In the genomic region with DNA sequence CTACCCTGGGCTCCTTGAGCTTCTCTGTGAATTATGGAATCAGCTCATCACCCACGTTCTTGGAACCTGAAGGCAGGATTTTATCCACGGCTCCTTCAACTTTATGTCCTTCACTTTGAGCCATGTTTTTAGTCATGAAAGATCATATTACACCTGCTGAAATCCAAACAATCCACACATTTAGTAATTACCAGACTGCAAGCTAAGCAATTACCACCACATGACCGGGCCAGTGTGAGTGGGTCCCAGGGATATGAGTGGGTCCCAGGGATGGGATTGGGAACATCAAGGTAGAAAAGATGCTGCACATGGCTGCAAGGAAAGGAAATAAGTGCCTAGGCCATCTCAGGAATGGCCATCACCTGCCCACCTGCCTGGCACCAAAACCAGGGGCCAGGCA, we compare ENCODE assay signal across 23 cellular contexts.
DNase-seq lines count a peak whose midpoint lies in the region; ATAC-seq, FAIRE-seq and TF ChIP-seq lines count a peak whose summit lies in the region.
"Had no signal": no experiment of that assay in that cellular context is flagged by ENCODE, and none has a peak within 500 bp of the region (broad histone marks: within the 10 kb centered on the region; RNA-seq: fewer than 3 reads in every experiment).

No MANE protein-coding gene starts in this region.

- no peak for ATAC-seq in HepG2
- no peak for ATAC-seq in right lobe of liver
- no peak for ATAC-seq in K562
- ATAC-seq in HG02678 (IDR thresholded peaks at IDR 0.05; ENCODE audit: unreplicated experiment): no peak

- no peaks in the 10 kb centered on the region for H3K27me3 ChIP-seq in HepG2 (ENCODE audit: control insufficient read depth in 1 of 2, insufficient read depth in 2 of 2, low read length in 2 of 2)
- no peaks in the 10 kb centered on the region for H3K27me3 ChIP-seq in right lobe of liver
- peaks cover 58 to 88% of the 10 kb centered on the region in 2 experiments for H3K27me3 ChIP-seq in K562 (ENCODE audit: control insufficient read depth in 2 of 2, insufficient read depth in 2 of 2, low read length in 2 of 2)
- peaks cover 0 to 3% (median 0%) of the 10 kb centered on the region in 3 experiments for H3K27me3 ChIP-seq in neuronal stem cell (ENCODE audit: control insufficient read depth in 3 of 3, insufficient read depth in 3 of 3, low read depth in 1 of 3, low read length in 3 of 3)
- H3K27me3 ChIP-seq: BE2C had no signal

- WGBS in HepG2 (ENCODE audit: low lambda C conversion rate): 97% methylated on average over 3 of the region's 3 CpGs
- 89% methylated on average over 3 of the region's 3 CpGs for WGBS in right lobe of liver (ENCODE audit: insufficient coverage, low coverage, low lambda C conversion rate, missing lambda C conversion rate)
- 1% methylated on average over 3 of the region's 3 CpGs for WGBS in K562 (ENCODE audit: insufficient coverage, low coverage, missing lambda C conversion rate)
- WGBS in neuronal stem cell (ENCODE audit: extremely low coverage in 2 of 2, insufficient read length in 2 of 2, insufficient replicate concordance in 1 of 2), 2 donors: no CpG with 5 or more reads among the region's 3 CpGs

- no peak for TF ChIP-seq RAD21 in HepG2 (CRISPR knock-in tag; IDR thresholded peaks at IDR 0.05)
- no peak for TF ChIP-seq RAD21 in K562 (CRISPR knock-in tag; conservative IDR thresholded peaks at IDR 0.05 in 1 of 2, IDR thresholded peaks at IDR 0.05 in 1 of 2)

- no peak overlapping the region for H2BK120ac ChIP-seq in neuronal stem cell (ENCODE audit: low read depth, low read length)

- peak overlapping the region; percentile 52 for H4K8ac ChIP-seq in neuronal stem cell (ENCODE audit: low read depth, low read length)

- H3K9me3 ChIP-seq in HepG2 (ENCODE audit: low read length) (no peaks in the 10 kb centered on the region), right lobe of liver (no peaks in the 10 kb centered on the region), K562 (replicated peaks; ENCODE audit: control insufficient read depth, insufficient read depth, low read depth, low read length) (no peaks in the 10 kb centered on the region), neuronal stem cell (replicated peaks in 1 of 2; ENCODE audit: control insufficient read depth in 2 of 2, insufficient read depth in 1 of 2, low read depth in 1 of 2, low read length in 2 of 2) (no peaks in the 10 kb centered on the region)
- H3K9me3 ChIP-seq: BE2C, HAP-1 had no signal

- no peak overlapping the region for H3K18ac ChIP-seq in neuronal stem cell (ENCODE audit: low read length)

- CTCF ChIA-PET in HepG2 (lab: Yijun Ruan, JAX; ENCODE audit: low intra/inter-chr PET ratio, low total read pairs): no interaction called here
- CTCF ChIA-PET in K562 (lab: Yijun Ruan, JAX; ENCODE audit: low intra/inter-chr PET ratio): no interaction called here

- H3K9ac ChIP-seq in HepG2 (ENCODE audit: insufficient read depth, low read depth, low read length): no peak overlapping the region
- H3K9ac ChIP-seq in K562 (ENCODE audit: insufficient read depth in 1 of 2, low read depth in 2 of 2, low read length in 2 of 2): no peak overlapping the region
- no peak overlapping the region for H3K9ac ChIP-seq in neuronal stem cell (ENCODE audit: low read depth, low read length, poor library complexity)

- no peak overlapping the region for H2BK15ac ChIP-seq in neuronal stem cell (ENCODE audit: low read length)

- TF ChIP-seq POLR2A in HepG2 (IDR thresholded peaks at IDR 0.05; ENCODE audit: insufficient read depth in 1 of 2, low read depth in 2 of 2, low read length in 2 of 2): no peak
- no peak for TF ChIP-seq POLR2A in right lobe of liver (IDR thresholded peaks at IDR 0.05)
- no peak for TF ChIP-seq POLR2A in K562 (conservative IDR thresholded peaks at IDR 0.05)

- no peak overlapping the region for H3K4ac ChIP-seq in neuronal stem cell (ENCODE audit: low read length)

- H4K91ac ChIP-seq in neuronal stem cell (ENCODE audit: low read depth, low read length, poor library complexity): no peak overlapping the region

- no peak overlapping the region for H3K4me2 ChIP-seq in HepG2 (ENCODE audit: low read depth, low read length)
- no peak overlapping the region for H3K4me2 ChIP-seq in K562 (ENCODE audit: insufficient read depth, low read length)
- H3K4me2 ChIP-seq in neuronal stem cell (ENCODE audit: insufficient read depth, low read length, poor library complexity, severe bottlenecking): no peak overlapping the region

- H2AFZ ChIP-seq in HepG2 (ENCODE audit: low read length): no peak overlapping the region
- no peak overlapping the region for H2AFZ ChIP-seq in K562 (ENCODE audit: low read depth, low read length)
- no peak overlapping the region for H2AFZ ChIP-seq in neuronal stem cell (ENCODE audit: low read length)

- TF ChIP-seq CTCF in HepG2 (CRISPR knock-in tag; IDR thresholded peaks at IDR 0.05) (no peak), right lobe of liver (IDR thresholded peaks at IDR 0.05) (no peak), K562 (IDR thresholded peaks at IDR 0.05 in 2 of 3, conservative IDR thresholded peaks at IDR 0.05 in 1 of 3; ENCODE audit: insufficient read depth in 2 of 3, low read depth in 1 of 3, low read length in 3 of 3) (no peak)

- H3K4me3 ChIP-seq in HepG2 (replicated peaks in 1 of 3; ENCODE audit: insufficient read depth in 1 of 3, low read depth in 2 of 3, low read length in 3 of 3): no peak overlapping the region
- H3K4me3 ChIP-seq in right lobe of liver: no peak overlapping the region
- no peak overlapping the region for H3K4me3 ChIP-seq in K562
- H3K4me3 ChIP-seq in neuronal stem cell (ENCODE audit: low read length in 2 of 2): no peak overlapping the region
- H3K4me3 ChIP-seq: HAP-1 had no signal

- intact Hi-C loops in HepG2 (cut with micrococcal nuclease; ENCODE audit: unreplicated experiment) (no loop called here), right lobe of liver (cut with DNase I) (no loop called here), K562 (cut with micrococcal nuclease) (no loop called here)

- H3K23ac ChIP-seq in neuronal stem cell (ENCODE audit: low read depth, low read length, poor library complexity): peak overlapping the region; percentile 37

- in situ Hi-C loops in HepG2 (cut with HindIII; ENCODE audit: extremely low pct_ligation_motif_present, low pct_unique_long_range_greater_than_20kb) (no loop called here), K562 (cut with MboI) (no loop called here)

- H3K4me1 ChIP-seq in HepG2 (ENCODE audit: insufficient read depth, low read length) (no peaks in the 10 kb centered on the region), right lobe of liver (peaks cover 0 to 10% (median 0%) of the 10 kb centered on the region in 4 donors), K562 (replicated peaks in 1 of 2; ENCODE audit: control insufficient read depth in 2 of 2, insufficient read depth in 2 of 2, low read length in 2 of 2) (no peaks in the 10 kb centered on the region; a peak in 1 of 5 replicates), neuronal stem cell (ENCODE audit: control insufficient read depth in 2 of 2, insufficient read depth in 1 of 2, low read depth in 1 of 2, low read length in 2 of 2) (peaks cover 0 to 9% of the 10 kb centered on the region in 2 donors)
- H3K4me1 ChIP-seq: BE2C, HAP-1 had no signal

- H2BK12ac ChIP-seq in neuronal stem cell (ENCODE audit: low read length): no peak overlapping the region

- H3K79me2 ChIP-seq in HepG2 (ENCODE audit: insufficient read depth, low read length): no peaks in the 10 kb centered on the region
- no peaks in the 10 kb centered on the region for H3K79me2 ChIP-seq in K562 (ENCODE audit: control insufficient read depth, insufficient read depth, low read length)

- no peak for FAIRE-seq in HepG2 (lab: Jason Lieb, UNC)
- FAIRE-seq in K562 (lab: Jason Lieb, UNC): no peak
- FAIRE-seq: A204.1, G401.6, GM12892, H54 had no signal

- H3K36me3 ChIP-seq in HepG2 (replicated peaks in 1 of 2; ENCODE audit: control insufficient read depth in 1 of 2, insufficient read depth in 2 of 2, low read length in 2 of 2) (peaks cover 2 to 20% of the 10 kb centered on the region in 2 experiments; a peak in 1 of 5 replicates), right lobe of liver (no peaks in the 10 kb centered on the region), K562 (ENCODE audit: control insufficient read depth, insufficient read depth, low read length) (no peaks in the 10 kb centered on the region), neuronal stem cell (replicated peaks in 1 of 2; ENCODE audit: control insufficient read depth in 2 of 2, insufficient read depth in 2 of 2, low read length in 2 of 2) (no peaks in the 10 kb centered on the region)
- H3K36me3 ChIP-seq: BE2C, HAP-1 had no signal

- no peak overlapping the region for H2AK5ac ChIP-seq in neuronal stem cell (ENCODE audit: low read depth, low read length)

- DNase-seq in HepG2 (ENCODE audit: low spot score) (no peak), right lobe of liver (no peak), K562 (ENCODE audit: extremely low read depth in 1 of 4, low spot score in 3 of 4) (no peak), neuronal stem cell (ENCODE audit: low spot score) (no peak), DMS 273 (lab: John Stamatoyannopoulos, UW; ENCODE audit: unreplicated experiment) (no peak), NCI-H526 (lab: John Stamatoyannopoulos, UW) (no peak)
- DNase-seq: ACHN; AML-193; BE2C; C1 segment of cervical spinal cord; Calu3; CD4-positive, alpha-beta memory T cell; COR-L47; DMS153; DND-41; GOT3 had no signal

- no peak overlapping the region for H3K14ac ChIP-seq in neuronal stem cell (ENCODE audit: low read length)

- H3K79me1 ChIP-seq in neuronal stem cell (ENCODE audit: low read depth, low read length): no peaks in the 10 kb centered on the region

- TF ChIP-seq EP300 in HepG2 (IDR thresholded peaks at IDR 0.05; ENCODE audit: low read depth in 2 of 2, low read length in 2 of 2): no peak
- TF ChIP-seq EP300 in HepG2 (CRISPR knock-in tag; IDR thresholded peaks at IDR 0.05; ENCODE audit: borderline replicate concordance): no peak
- TF ChIP-seq EP300 in K562 (IDR thresholded peaks at IDR 0.05; ENCODE audit: low read length): no peak

- no peak overlapping the region for H2BK5ac ChIP-seq in neuronal stem cell (ENCODE audit: low read length)

- no TSS peak for BruUV-seq in HepG2 (replicated peaks; lab: Mats Ljungman, UMichigan)
- no TSS peak for BruUV-seq in K562 (replicated peaks; lab: Mats Ljungman, UMichigan)

- H4K20me1 ChIP-seq in HepG2 (ENCODE audit: insufficient read depth, low read length) (no peaks in the 10 kb centered on the region), K562 (replicated peaks; ENCODE audit: control insufficient read depth, insufficient read depth, low read length) (peaks cover 19% of the 10 kb centered on the region; the same call in 1 of the 2 replicates)

- H3K27ac ChIP-seq in HepG2 (ENCODE audit: extremely low read length, insufficient read depth, low read length) (no peak overlapping the region), right lobe of liver (no peak overlapping the region), K562 (ENCODE audit: extremely low read depth, low read depth, low read length) (no peak overlapping the region), neuronal stem cell (replicated peaks; ENCODE audit: low read length) (no peak overlapping the region)
- H3K27ac ChIP-seq: 22Rv1 had no signal

- POLR2A ChIA-PET in HepG2 (lab: Yijun Ruan, JAX): no interaction called here
- POLR2A ChIA-PET in K562 (lab: Yijun Ruan, JAX): interaction anchor here (1.1 kb wide), 1 partner anchor 18 kb away, joined by 3 read pairs; no protein-coding TSS in a partner anchor

- peaks cover 4% of the 10 kb centered on the region for H3K9me1 ChIP-seq in K562 (ENCODE audit: control insufficient read depth, insufficient read depth, low read length)

TF ChIP-seq in K562, 482 proteins besides CTCF, POLR2A, EP300 and RAD21 (continues in another document):
- no peak for TF ChIP-seq ARID1B (IDR thresholded peaks at IDR 0.05)

Comparison
In these comparisons a context has a peak if more than half of its experiments do, and no peak if none do; other contexts are left out.
1. Of the 241 proteins assayed by ChIP-seq in both HepG2 and K562: peak only in HepG2: MAFF; only in K562: none; in both: MAFK; in neither: 239.